9 cellular contexts compared by ENCODE assay signal in the genomic region with DNA sequence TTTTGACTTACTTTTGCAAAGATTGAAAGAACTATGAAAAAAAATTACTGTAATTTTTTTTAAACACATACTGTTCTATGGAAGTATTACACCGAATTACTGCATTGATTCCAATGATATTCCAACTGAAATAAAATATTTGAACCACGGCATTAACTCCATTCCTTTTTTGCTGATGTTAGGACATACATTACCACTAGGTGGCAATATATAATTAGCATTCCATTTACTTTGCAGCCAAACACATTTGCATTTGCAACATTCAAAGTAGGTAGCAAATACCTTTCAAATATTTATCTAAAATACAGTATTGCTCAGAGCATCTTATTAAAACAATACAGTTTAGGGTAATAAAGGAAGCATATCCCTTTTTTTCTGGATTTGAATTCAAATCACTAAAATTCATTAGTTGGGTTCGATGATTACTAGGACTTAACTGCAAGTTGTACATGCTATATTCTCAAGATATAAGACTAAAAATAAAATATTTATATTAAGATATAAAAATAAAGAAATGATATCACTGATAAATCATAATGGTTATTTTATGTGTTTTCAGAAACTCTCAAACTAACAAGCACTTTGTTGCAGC. TPM values are rescaled to one million over a fixed set of nuclear protein-coding genes. Genes with fewer than 3 reads are reported as not detected.
DNase-seq lines count a peak whose midpoint lies in the region; ATAC-seq, FAIRE-seq and TF ChIP-seq lines count a peak whose summit lies in the region.
"Had no signal": no experiment of that assay in that cellular context is flagged by ENCODE, and none has a peak within 500 bp of the region (broad histone marks: within the 10 kb centered on the region; RNA-seq: fewer than 3 reads in every experiment).

No MANE protein-coding gene starts in this region.

- H3K4me3 Mint-ChIP-seq in immature natural killer cell = no peak overlapping the region
- H3K4me3 Mint-ChIP-seq: dendritic cell treated with granulocyte-macrophage colony-stimulating factor and Interleukin-4, amounts not matched to agents 40 ng/mL and 50 ng/mL, for 4 days had no signal

- intact Hi-C loops in left ventricle myocardium superior (cut with micrococcal nuclease) (no loop called here), uterus (cut with DNase I; ENCODE audit: low total_unique reads) (no loop called here)

- ATAC-seq in left ventricle myocardium superior (no peak), GM21786 (IDR thresholded peaks at IDR 0.05; ENCODE audit: unreplicated experiment) (no peak)

- peaks cover 11 to 16% of the 10 kb centered on the region in 2 donors for H3K4me1 Mint-ChIP-seq in immature natural killer cell

- FAIRE-seq in TTC549 (lab: Jason Lieb, UNC) = peak; percentile 78

- peaks cover 0 to 15% (median 12%) of the 10 kb centered on the region in 6 donors for H3K9me3 Mint-ChIP-seq in immature natural killer cell

- no peak overlapping the region for H3K27ac ChIP-seq in right atrium auricular region
- H3K27ac ChIP-seq in uterus = no peak overlapping the region

- no peaks in the 10 kb centered on the region for H3K27me3 Mint-ChIP-seq in immature natural killer cell (ENCODE audit: low read depth in 3 of 3)
- H3K27me3 Mint-ChIP-seq: dendritic cell treated with granulocyte-macrophage colony-stimulating factor and Interleukin-4, amounts not matched to agents 40 ng/mL and 50 ng/mL, for 4 days had no signal

- H3K4me3 ChIP-seq in right atrium auricular region (no peak overlapping the region), uterus (no peak overlapping the region)

- H3K9me3 ChIP-seq in right atrium auricular region (no peaks in the 10 kb centered on the region), uterus (no peaks in the 10 kb centered on the region)

- no peaks in the 10 kb centered on the region for H3K4me1 ChIP-seq in right atrium auricular region
- no peaks in the 10 kb centered on the region for H3K4me1 ChIP-seq in uterus

- H3K36me3 ChIP-seq in right atrium auricular region (no peaks in the 10 kb centered on the region), uterus (no peaks in the 10 kb centered on the region)

- H3K27me3 ChIP-seq in right atrium auricular region (no peaks in the 10 kb centered on the region), uterus (no peaks in the 10 kb centered on the region)

- TF ChIP-seq CTCF in right atrium auricular region (IDR thresholded peaks at IDR 0.05) (peak; percentile 57 to 74), uterus (IDR thresholded peaks at IDR 0.05) (peak; percentile 11 to 59 (median 40))

- H3K27ac Mint-ChIP-seq in immature natural killer cell = no peak overlapping the region
- H3K27ac Mint-ChIP-seq: dendritic cell treated with granulocyte-macrophage colony-stimulating factor and Interleukin-4, amounts not matched to agents 40 ng/mL and 50 ng/mL, for 4 days had no signal

- TF ChIP-seq POLR2A in uterus (IDR thresholded peaks at IDR 0.05) = no peak

- no peak for DNase-seq in right atrium auricular region (ENCODE audit: low spot score)
- no peak for DNase-seq in left ventricle myocardium superior
- peak; percentile 9 for DNase-seq in HuH-7 (ENCODE audit: low spot score)
- peak in 2 of 3 donors; percentile 16 to 19 for DNase-seq in immature natural killer cell
- no peak for DNase-seq in uterus
- no peak for DNase-seq in stimulated activated CD4-positive, alpha-beta T cell treated with anti-CD3 and anti-CD28 coated beads, Interleukin-2, amount 100 ng/mL, for 24 hours

- H3K36me3 Mint-ChIP-seq in immature natural killer cell = peaks cover 39 to 46% (median 40%) of the 10 kb centered on the region in 3 donors

RNA-seq across cellular contexts. Expression of a gene that starts 31.3 kb away (rescaled TPM):
- total RNA-seq in right atrium auricular region (10 to 100 TPM; 27.4 to 43.2 TPM), left ventricle myocardium superior (57.8 TPM), uterus (10 to 100 TPM; 41.6 to 78.8 (median 42.0) TPM)
- polyA plus RNA-seq in immature natural killer cell = 10 to 100 TPM; 20.4 to 28.7 (median 26.6) TPM

Comparison
In these comparisons a context has a peak if more than half of its experiments do, and no peak if none do; other contexts are left out.
1. DNase-seq: peak in HuH-7 (single experiment) and immature natural killer cell (2 of 3); none in right atrium auricular region (single experiment), left ventricle myocardium superior (single experiment), uterus (0 of 2) and stimulated activated CD4-positive, alpha-beta T cell treated with anti-CD3 and anti-CD28 coated beads, Interleukin-2, amount 100 ng/mL, for 24 hours (0 of 2).